In genomic region chr1:111241797-111242196, GRCh38 we compare ENCODE assay signal across 26 cellular contexts. TPM values are rescaled to one million over a fixed set of nuclear protein-coding genes. Genes with fewer than 3 reads are reported as not detected.
DNase-seq lines count a peak whose midpoint lies in the region; ATAC-seq, FAIRE-seq and TF ChIP-seq lines count a peak whose summit lies in the region.
"Had no signal": no experiment of that assay in that cellular context is flagged by ENCODE, and none has a peak within 500 bp of the region (broad histone marks: within the 10 kb centered on the region; RNA-seq: fewer than 3 reads in every experiment).

No MANE protein-coding gene starts in this region.

- H3K4me3 ChIP-seq in bronchial epithelial cell (ENCODE audit: low read depth, low read length) (no peak overlapping the region), WERI-Rb-1 (ENCODE audit: low read depth, low read length) (no peak overlapping the region)
- H3K4me3 ChIP-seq: SJSA1 had no signal

- ATAC-seq in HG02884 (IDR thresholded peaks at IDR 0.05; ENCODE audit: unreplicated experiment) = no peak
- ATAC-seq: Right ventricle myocardium inferior had no signal

- H3K27ac ChIP-seq in WERI-Rb-1 = no peak overlapping the region
- H3K27ac ChIP-seq: 22Rv1, HL-60, KMS-11, SJSA1 had no signal

- TF ChIP-seq CTCF in bronchial epithelial cell (IDR thresholded peaks at IDR 0.05; ENCODE audit: insufficient read depth, low read length, severe bottlenecking) (no peak), WERI-Rb-1 (IDR thresholded peaks at IDR 0.05; ENCODE audit: low read depth, low read length) (no peak)

- DNase-seq in AG20443 (ENCODE audit: low spot score) (peak; percentile 31), M059J (ENCODE audit: low read depth) (peak; percentile 32), bronchial epithelial cell (ENCODE audit: low read depth) (peak; percentile 16), myocyte (ENCODE audit: low read depth) (peak; percentile 32), retina (no peak), WERI-Rb-1 (no peak), NCI-H524 (lab: John Stamatoyannopoulos, UW) (no peak)
- DNase-seq: AML-193, C1 segment of cervical spinal cord, GF-D8, NCI-H1105, NCI-H2029 treated with DMSO at 0.1 percent for 48 hours, NCI-H2171, NCI-H345, NCI-H524 treated with DMSO at 0.1 percent for 48 hours had no signal

- FAIRE-seq in bronchial epithelial cell (lab: Jason Lieb, UNC) = no peak
- FAIRE-seq: H54, RCC 7860 had no signal

- no peaks in the 10 kb centered on the region for H3K9me3 ChIP-seq in WERI-Rb-1 (ENCODE audit: severe bottlenecking)
- H3K9me3 ChIP-seq: SJSA1 had no signal

- no peaks in the 10 kb centered on the region for H3K27me3 ChIP-seq in bronchial epithelial cell (ENCODE audit: control insufficient read depth, insufficient read depth, low read length)
- H3K27me3 ChIP-seq in WERI-Rb-1 (ENCODE audit: insufficient read depth, low read depth, severe bottlenecking) = peaks cover 11% of the 10 kb centered on the region
- H3K27me3 ChIP-seq: SJSA1 had no signal

- H3K36me3 ChIP-seq in bronchial epithelial cell (ENCODE audit: control insufficient read depth, insufficient read depth, low read length) (no peaks in the 10 kb centered on the region), WERI-Rb-1 (no peaks in the 10 kb centered on the region)
- H3K36me3 ChIP-seq: SJSA1 had no signal

RNA-seq across cellular contexts. Expression of gene CHI3L2, which starts 14.3 kb away (rescaled TPM):
- 0.15 and 0.37 TPM in 2 replicates for total RNA-seq in M059J (2014; rRNA removed; shearing (Covaris generic))
- total RNA-seq in bronchial epithelial cell = 0.26 TPM in 1 of 2 replicates, not detected in the other
- total RNA-seq in myocyte = 2.3 and 3.2 TPM in 2 replicates
- polyA plus RNA-seq in myocyte (2012) = 0.50 TPM
- total RNA-seq: HT-29, SJSA1 had no signal

RNA-seq across cellular contexts. Expression of gene DENND2D, which starts 41.4 kb away (rescaled TPM):
- total RNA-seq in M059J (2014; rRNA removed; shearing (Covaris generic)) = 4.3 and 10.2 TPM in 2 replicates
- 23.7 and 24.3 TPM in 2 replicates for total RNA-seq in bronchial epithelial cell
- 0.57 and 1.0 TPM in 2 replicates for total RNA-seq in myocyte
- 0.08 TPM for polyA plus RNA-seq in myocyte (2012)
- total RNA-seq: SJSA1 had no signal

RNA-seq across cellular contexts. Expression of gene CHIA, which starts 48.9 kb away (rescaled TPM):
- not detected in 2 replicates for total RNA-seq in M059J (2014; rRNA removed; shearing (Covaris generic))
- total RNA-seq in bronchial epithelial cell = not detected in 2 replicates
- total RNA-seq in myocyte = not detected in 2 replicates
- polyA plus RNA-seq in myocyte (2012) = not detected
- total RNA-seq: Daoy, HT-29, OCI-LY7, Right ventricle myocardium inferior, SJSA1 had no signal

Comparison
In these comparisons a context has a peak if more than half of its experiments do, and no peak if none do; other contexts are left out.
1. DNase-seq: peak in AG20443 (single experiment), M059J (single experiment), bronchial epithelial cell (single experiment) and myocyte (single experiment); none in retina (single experiment), WERI-Rb-1 (single experiment) and NCI-H524 (0 of 2).